ENCODE assay signal across 1 cellular context in genomic region chr12:12176402-12176801, GRCh38.
A peak's percentile ranks its signal among the peaks of the same experiment; 100 is the strongest.
TF ChIP-seq lines count a peak whose summit lies in the region.

No MANE protein-coding gene starts in this region.

TF ChIP-seq in GM12878, 131 proteins besides CTCF, POLR2A, EP300 and RAD21 (continued from another document):
- TF ChIP-seq MEF2B (IDR thresholded peaks at IDR 0.05; ENCODE audit: partially characterized antibody, poor library complexity, severe bottlenecking) (peak; percentile 27), EED (IDR thresholded peaks at IDR 0.05; ENCODE audit: low read depth) (peak; percentile 89), BCL11A (IDR thresholded peaks at IDR 0.05; ENCODE audit: low read depth, low read length) (peak; percentile 60; the same call in 1 of the 2 replicates), MTA2 (IDR thresholded peaks at IDR 0.05; ENCODE audit: low read depth) (peak; percentile 79), BHLHE40 (IDR thresholded peaks at IDR 0.05; ENCODE audit: borderline replicate concordance in 1 of 2, low read depth in 2 of 2, low read length in 1 of 2) (peak in 1 of 2 experiments; percentile 18; a peak in 1 of 4 replicates), SMARCA5 (IDR thresholded peaks at IDR 0.05) (no peak), JUNB (IDR thresholded peaks at IDR 0.05) (peak; percentile 28; the same call in 1 of the 2 replicates), BMI1 (IDR thresholded peaks at IDR 0.05; ENCODE audit: borderline replicate concordance) (peak; percentile 63; the same call in 1 of the 2 replicates), POU2F2 (IDR thresholded peaks at IDR 0.05; ENCODE audit: borderline replicate concordance, low read depth, low read length) (no peak), DPF2 (IDR thresholded peaks at IDR 0.05) (peak; percentile 54; the same call in 1 of the 2 replicates), NFIC (IDR thresholded peaks at IDR 0.05; ENCODE audit: low read depth, low read length) (peak; percentile 35; the same call in 1 of the 2 replicates), IKZF2 (IDR thresholded peaks at IDR 0.05) (peak; percentile 96 to 97), CBX5 (IDR thresholded peaks at IDR 0.05; ENCODE audit: low read depth) (no peak), BCL3 (IDR thresholded peaks at IDR 0.05; ENCODE audit: borderline replicate concordance, insufficient read depth, low read depth, low read length, poor library complexity, severe bottlenecking) (no peak)
